ENCODE assay signal across 1 cellular context in genomic region chr22:47086596-47087248, GRCh38.
TF ChIP-seq lines count a peak whose summit lies in the region.

No MANE protein-coding gene starts in this region.

TF ChIP-seq in HepG2, 621 proteins besides CTCF, POLR2A, EP300 and RAD21 (continued from another document and continues in another):
- TF ChIP-seq ELF1 (CRISPR knock-in tag; IDR thresholded peaks at IDR 0.05): no peak
- no peak for TF ChIP-seq MTERF4 (CRISPR knock-in tag; IDR thresholded peaks at IDR 0.05)
- TF ChIP-seq PLSCR1 (CRISPR knock-in tag; IDR thresholded peaks at IDR 0.05; ENCODE audit: borderline replicate concordance): no peak
- no peak for TF ChIP-seq NCOA5 (CRISPR knock-in tag; IDR thresholded peaks at IDR 0.05)
- TF ChIP-seq KLF11 (CRISPR knock-in tag; IDR thresholded peaks at IDR 0.05): no peak
- no peak for TF ChIP-seq SMARCC2 (IDR thresholded peaks at IDR 0.05)
- no peak for TF ChIP-seq ZNF597 (CRISPR knock-in tag; IDR thresholded peaks at IDR 0.05)
- TF ChIP-seq ZNF878 (CRISPR knock-in tag; IDR thresholded peaks at IDR 0.05): no peak
- no peak for TF ChIP-seq BRF2 (CRISPR knock-in tag; IDR thresholded peaks at IDR 0.05)
- TF ChIP-seq ZNF558 (CRISPR knock-in tag; IDR thresholded peaks at IDR 0.05; ENCODE audit: borderline replicate concordance): no peak
- no peak for TF ChIP-seq GPBP1L1 (CRISPR knock-in tag; IDR thresholded peaks at IDR 0.05)
- TF ChIP-seq ZKSCAN8 (CRISPR knock-in tag; IDR thresholded peaks at IDR 0.05; ENCODE audit: borderline replicate concordance): no peak
- 0 out of 2 replicates have a peak, but pooled peaks have one; percentile 52 for TF ChIP-seq ZNF549 (CRISPR knock-in tag; IDR thresholded peaks at IDR 0.05)
- TF ChIP-seq TCF12 (IDR thresholded peaks at IDR 0.05): no peak
- no peak for TF ChIP-seq TCF12 (CRISPR knock-in tag; IDR thresholded peaks at IDR 0.05)
- no peak for TF ChIP-seq ATF7-NPFF (CRISPR knock-in tag; IDR thresholded peaks at IDR 0.05; ENCODE audit: low read depth)
- no peak for TF ChIP-seq SP1 (IDR thresholded peaks at IDR 0.05)
- no peak for TF ChIP-seq SP1 (CRISPR knock-in tag; IDR thresholded peaks at IDR 0.05)
- TF ChIP-seq CEBPZ (IDR thresholded peaks at IDR 0.05; ENCODE audit: low read length): no peak
- no peak for TF ChIP-seq ZNF782 (CRISPR knock-in tag; IDR thresholded peaks at IDR 0.05; ENCODE audit: borderline replicate concordance)
- TF ChIP-seq NR2F6 (IDR thresholded peaks at IDR 0.05): no peak
- TF ChIP-seq NR2F6 (CRISPR knock-in tag; IDR thresholded peaks at IDR 0.05): no peak
- TF ChIP-seq ZNF430 (CRISPR knock-in tag; IDR thresholded peaks at IDR 0.05): no peak
- no peak; the same call in 1 of the 2 replicates for TF ChIP-seq KDM5A (IDR thresholded peaks at IDR 0.05; ENCODE audit: borderline replicate concordance, low read length)
- TF ChIP-seq ZNF850 (CRISPR knock-in tag; conservative IDR thresholded peaks at IDR 0.05): no peak
- no peak for TF ChIP-seq ZNF598 (CRISPR knock-in tag; IDR thresholded peaks at IDR 0.05; ENCODE audit: borderline replicate concordance)
- no peak for TF ChIP-seq ZNF224 (CRISPR knock-in tag; IDR thresholded peaks at IDR 0.05)
- no peak for TF ChIP-seq ZBED4 (CRISPR knock-in tag; IDR thresholded peaks at IDR 0.05; ENCODE audit: borderline replicate concordance)
- TF ChIP-seq ZNF550 (CRISPR knock-in tag; IDR thresholded peaks at IDR 0.05; ENCODE audit: borderline replicate concordance): no peak
- peak; percentile 46; the same call in 1 of the 2 replicates for TF ChIP-seq IRF2 (CRISPR knock-in tag; IDR thresholded peaks at IDR 0.05)
- TF ChIP-seq GMEB1 (CRISPR knock-in tag; IDR thresholded peaks at IDR 0.05; ENCODE audit: borderline replicate concordance): peak; percentile 16; the same call in 1 of the 2 replicates
- TF ChIP-seq ZNF446 (CRISPR knock-in tag; IDR thresholded peaks at IDR 0.05): no peak
- no peak for TF ChIP-seq RERE (CRISPR knock-in tag; IDR thresholded peaks at IDR 0.05; ENCODE audit: low read depth)
- no peak for TF ChIP-seq SIX1 (CRISPR knock-in tag; IDR thresholded peaks at IDR 0.05; ENCODE audit: borderline replicate concordance)
- no peak for TF ChIP-seq PRMT3 (CRISPR knock-in tag; IDR thresholded peaks at IDR 0.05; ENCODE audit: borderline replicate concordance, low read depth)
- TF ChIP-seq MXI1 (IDR thresholded peaks at IDR 0.05; ENCODE audit: borderline replicate concordance, low read depth, low read length): peak; percentile 69; the same call in 1 of the 3 replicates
- TF ChIP-seq RARA (CRISPR knock-in tag; IDR thresholded peaks at IDR 0.05): no peak
- TF ChIP-seq ZNF777 (CRISPR knock-in tag; IDR thresholded peaks at IDR 0.05): no peak
- TF ChIP-seq HOXA7 (CRISPR knock-in tag; IDR thresholded peaks at IDR 0.05): no peak
- no peak for TF ChIP-seq TAF15 (IDR thresholded peaks at IDR 0.05; ENCODE audit: low read depth, low read length, poor library complexity, severe bottlenecking)
